In the genomic region with DNA sequence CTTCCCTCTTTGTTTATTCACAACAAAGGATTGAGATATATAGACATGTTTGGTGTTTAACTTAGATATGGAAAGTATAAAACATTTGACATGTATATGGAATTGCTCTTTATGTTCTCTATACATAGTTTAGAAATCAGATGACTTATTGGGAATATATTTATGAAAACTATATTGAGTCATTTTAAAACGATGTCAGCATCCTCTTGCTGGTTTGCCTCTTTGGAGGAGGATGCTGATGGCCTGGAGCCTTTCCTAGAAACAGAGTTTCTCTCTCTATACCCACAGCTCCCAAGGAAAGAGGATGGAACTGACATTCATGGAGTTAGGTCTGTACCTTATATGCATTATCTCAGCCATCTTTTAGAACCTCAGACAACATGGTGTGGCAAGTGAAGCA, we compare ENCODE assay signal across 14 cellular contexts. TPM values are rescaled to one million over a fixed set of nuclear protein-coding genes. Genes with fewer than 3 reads are reported as not detected.
DNase-seq lines count a peak whose midpoint lies in the region; ATAC-seq and TF ChIP-seq lines count a peak whose summit lies in the region.
"Had no signal": no experiment of that assay in that cellular context is flagged by ENCODE, and none has a peak within 500 bp of the region (broad histone marks: within the 10 kb centered on the region; RNA-seq: fewer than 3 reads in every experiment).

No MANE protein-coding gene starts in this region.

- H3K4me3 ChIP-seq in gastroesophageal sphincter = no peak overlapping the region
- H3K4me3 ChIP-seq in stomach smooth muscle (ENCODE audit: low read length in 2 of 2) = no peak overlapping the region

- H3K4me1 ChIP-seq in gastroesophageal sphincter (peaks cover 39 to 98% (median 42%) of the 10 kb centered on the region in 3 donors), stomach smooth muscle (ENCODE audit: control insufficient read depth, insufficient read depth, low read length) (peaks cover 54% of the 10 kb centered on the region)

- H3K36me3 ChIP-seq in gastroesophageal sphincter (peaks cover 0 to 39% of the 10 kb centered on the region in 2 donors), stomach smooth muscle (ENCODE audit: control insufficient read depth in 2 of 2, insufficient read depth in 2 of 2, low read length in 2 of 2) (peaks cover 9 to 20% of the 10 kb centered on the region in 2 donors)

- H3K27me3 ChIP-seq in gastroesophageal sphincter (no peaks in the 10 kb centered on the region), stomach smooth muscle (ENCODE audit: control insufficient read depth in 1 of 2, insufficient read depth in 2 of 2, low read length in 2 of 2) (no peaks in the 10 kb centered on the region)

- H3K9me3 ChIP-seq in gastroesophageal sphincter (no peaks in the 10 kb centered on the region), stomach smooth muscle (ENCODE audit: control insufficient read depth in 2 of 2, low read length in 2 of 2) (no peaks in the 10 kb centered on the region)

- POLR2A ChIA-PET in activated CD4-positive, alpha-beta T cell treated with anti-CD3 and anti-CD28 coated beads for 36 hours (lab: Charles Lee) = interaction anchor here (0.7 kb wide), 1 partner anchor 29 kb away, joined by 5 read pairs; no protein-coding TSS in a partner anchor
- POLR2A ChIA-PET in T-cell (lab: Charles Lee) = interaction anchor here in 1 of 2 donors (0.6 kb wide), 1 partner anchor 25 kb away, joined by 3 read pairs; no protein-coding TSS in a partner anchor

- no peaks in the 10 kb centered on the region for H3K9me3 Mint-ChIP-seq in activated CD4-positive, alpha-beta T cell treated with anti-CD3 and anti-CD28 coated beads for 36 hours (ENCODE audit: low read depth)
- no peaks in the 10 kb centered on the region for H3K9me3 Mint-ChIP-seq in T-cell
- H3K9me3 Mint-ChIP-seq: stimulated activated naive B cell treated with anti-CD40 and anti-IgM and Interleukin-4, amounts not matched to agents 10 μg/mL and 1 μg/mL and 100 μg/mL, for 72 hours had no signal

- peaks cover 43% of the 10 kb centered on the region for H3K36me3 Mint-ChIP-seq in activated CD4-positive, alpha-beta T cell treated with anti-CD3 and anti-CD28 coated beads for 36 hours (ENCODE audit: low read depth)
- H3K36me3 Mint-ChIP-seq in T-cell = peaks cover 50% of the 10 kb centered on the region

- no peak for DNase-seq in activated CD4-positive, alpha-beta T cell treated with anti-CD3 and anti-CD28 coated beads for 36 hours
- no peak for DNase-seq in activated CD4-positive, alpha-beta T cell treated with anti-CD3 and anti-CD28 coated beads for 1 hour
- DNase-seq in T-cell (no peak), cortex of kidney (lab: John Stamatoyannopoulos, UW) (no peak), NCI-H2171 (lab: John Stamatoyannopoulos, UW) (no peak)
- DNase-seq: 8988T; DMS 273 treated with DMSO at 0.1 percent for 48 hours; NCI-H526 treated with DMSO at 0.1 percent for 48 hours; SIG-M5; stimulated activated CD4-positive, alpha-beta T cell treated with anti-CD3 and anti-CD28 coated beads, Interleukin-2, amount 100 ng/mL, for 24 hours; stimulated activated naive B cell treated with anti-CD40 and anti-IgM and Interleukin-4, amounts not matched to agents 10 μg/mL and 1 μg/mL and 100 μg/mL, for 72 hours had no signal

- H3K4me3 Mint-ChIP-seq in activated CD4-positive, alpha-beta T cell treated with anti-CD3 and anti-CD28 coated beads for 36 hours = no peak overlapping the region
- H3K4me3 Mint-ChIP-seq in T-cell = no peak overlapping the region
- H3K4me3 Mint-ChIP-seq: stimulated activated naive B cell treated with anti-CD40 and anti-IgM and Interleukin-4, amounts not matched to agents 10 μg/mL and 1 μg/mL and 100 μg/mL, for 72 hours had no signal

- H3K4me1 Mint-ChIP-seq in activated CD4-positive, alpha-beta T cell treated with anti-CD3 and anti-CD28 coated beads for 36 hours = peaks cover 85% of the 10 kb centered on the region
- H3K4me1 Mint-ChIP-seq in T-cell = peaks cover 85 to 92% (median 92%) of the 10 kb centered on the region in 3 donors

- TF ChIP-seq CTCF in gastroesophageal sphincter (IDR thresholded peaks at IDR 0.05) = no peak

- intact Hi-C loops in activated CD4-positive, alpha-beta T cell treated with anti-CD3 and anti-CD28 coated beads for 36 hours (cut with DNase I, micrococcal nuclease) = loop anchor here in 1 of 2 experiments (10.0 kb wide), 1 partner anchor 464 kb away; a partner anchor contains a TSS

- ATAC-seq in activated CD4-positive, alpha-beta T cell treated with anti-CD3 and anti-CD28 coated beads for 36 hours = no peak
- ATAC-seq in T-cell (replicated peaks in 1 of 4) (no peak), gastroesophageal sphincter (no peak), GM19395 (IDR thresholded peaks at IDR 0.05; ENCODE audit: unreplicated experiment) (no peak)

- 50 to 57% methylated on average over 1 of the region's 1 CpG for WGBS in gastroesophageal sphincter (ENCODE audit: low coverage in 1 of 2), 2 donors

- no peak for TF ChIP-seq POLR2A in gastroesophageal sphincter (IDR thresholded peaks at IDR 0.05)

- peak overlapping the region; percentile 98 to 100 (median 99) for H3K27ac ChIP-seq in gastroesophageal sphincter
- H3K27ac ChIP-seq in stomach smooth muscle (ENCODE audit: low read length) = peak overlapping the region; percentile 80

- H3K9ac ChIP-seq in stomach smooth muscle (ENCODE audit: low read length in 2 of 2) = no peak overlapping the region

- TF ChIP-seq EP300 in gastroesophageal sphincter (IDR thresholded peaks at IDR 0.05) = no peak

- no peaks in the 10 kb centered on the region for H3K27me3 Mint-ChIP-seq in activated CD4-positive, alpha-beta T cell treated with anti-CD3 and anti-CD28 coated beads for 36 hours
- no peaks in the 10 kb centered on the region for H3K27me3 Mint-ChIP-seq in T-cell
- H3K27me3 Mint-ChIP-seq: stimulated activated naive B cell treated with anti-CD40 and anti-IgM and Interleukin-4, amounts not matched to agents 10 μg/mL and 1 μg/mL and 100 μg/mL, for 72 hours had no signal

- CTCF ChIA-PET in activated CD4-positive, alpha-beta T cell treated with anti-CD3 and anti-CD28 coated beads for 36 hours (lab: Charles Lee) = interaction anchor here (0.9 to 1.2 kb wide), 2 partner anchors 48 to 59 kb away, joined by 3 read pairs; no protein-coding TSS in a partner anchor
- CTCF ChIA-PET in T-cell (lab: Charles Lee) = interaction anchor here in 1 of 2 donors (0.6 kb wide), 1 partner anchor 99 kb away, joined by 3 read pairs; no protein-coding TSS in a partner anchor

- peak overlapping the region; percentile 58 for H3K27ac Mint-ChIP-seq in activated CD4-positive, alpha-beta T cell treated with anti-CD3 and anti-CD28 coated beads for 36 hours
- H3K27ac Mint-ChIP-seq in T-cell = peak overlapping the region; percentile 78 to 84

RNA-seq across cellular contexts. Expression of a gene that starts 40.3 kb away (rescaled TPM):
- total RNA-seq in activated CD4-positive, alpha-beta T cell treated with anti-CD3 and anti-CD28 coated beads for 36 hours = 10 to 100 TPM; 21.3 to 22.0 TPM
- total RNA-seq in T-cell (10 to 100 TPM; 38.7 to 72.3 (median 58.2) TPM), gastroesophageal sphincter (100 to 1,000 TPM; 183 to 225 (median 203) TPM)
